1 cellular context compared by ENCODE assay signal in the genomic region with DNA sequence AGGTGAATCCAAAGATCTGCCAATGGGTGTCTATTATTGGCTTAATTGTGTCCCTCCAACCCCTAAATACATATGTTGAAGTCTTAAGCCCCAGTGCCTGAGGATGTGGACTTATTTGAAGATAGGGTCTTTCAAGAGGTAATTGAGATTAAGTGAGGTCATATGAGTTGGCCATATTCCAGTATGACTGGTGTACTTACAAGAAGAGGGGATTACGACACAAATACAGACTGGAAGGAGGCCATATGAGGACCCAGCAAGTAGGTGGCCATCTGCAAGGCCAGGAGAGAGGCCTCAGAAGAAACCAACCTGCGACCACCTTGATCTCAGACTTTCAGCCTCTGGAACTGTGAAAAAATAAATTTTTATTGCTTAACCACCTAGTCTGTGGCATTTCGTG.
A peak's percentile ranks its signal among the peaks of the same experiment; 100 is the strongest.
TF ChIP-seq lines count a peak whose summit lies in the region.

No MANE protein-coding gene starts in this region.

TF ChIP-seq in HEK293, 187 proteins besides CTCF, POLR2A, EP300 and RAD21:
- TF ChIP-seq, protein P1, sequence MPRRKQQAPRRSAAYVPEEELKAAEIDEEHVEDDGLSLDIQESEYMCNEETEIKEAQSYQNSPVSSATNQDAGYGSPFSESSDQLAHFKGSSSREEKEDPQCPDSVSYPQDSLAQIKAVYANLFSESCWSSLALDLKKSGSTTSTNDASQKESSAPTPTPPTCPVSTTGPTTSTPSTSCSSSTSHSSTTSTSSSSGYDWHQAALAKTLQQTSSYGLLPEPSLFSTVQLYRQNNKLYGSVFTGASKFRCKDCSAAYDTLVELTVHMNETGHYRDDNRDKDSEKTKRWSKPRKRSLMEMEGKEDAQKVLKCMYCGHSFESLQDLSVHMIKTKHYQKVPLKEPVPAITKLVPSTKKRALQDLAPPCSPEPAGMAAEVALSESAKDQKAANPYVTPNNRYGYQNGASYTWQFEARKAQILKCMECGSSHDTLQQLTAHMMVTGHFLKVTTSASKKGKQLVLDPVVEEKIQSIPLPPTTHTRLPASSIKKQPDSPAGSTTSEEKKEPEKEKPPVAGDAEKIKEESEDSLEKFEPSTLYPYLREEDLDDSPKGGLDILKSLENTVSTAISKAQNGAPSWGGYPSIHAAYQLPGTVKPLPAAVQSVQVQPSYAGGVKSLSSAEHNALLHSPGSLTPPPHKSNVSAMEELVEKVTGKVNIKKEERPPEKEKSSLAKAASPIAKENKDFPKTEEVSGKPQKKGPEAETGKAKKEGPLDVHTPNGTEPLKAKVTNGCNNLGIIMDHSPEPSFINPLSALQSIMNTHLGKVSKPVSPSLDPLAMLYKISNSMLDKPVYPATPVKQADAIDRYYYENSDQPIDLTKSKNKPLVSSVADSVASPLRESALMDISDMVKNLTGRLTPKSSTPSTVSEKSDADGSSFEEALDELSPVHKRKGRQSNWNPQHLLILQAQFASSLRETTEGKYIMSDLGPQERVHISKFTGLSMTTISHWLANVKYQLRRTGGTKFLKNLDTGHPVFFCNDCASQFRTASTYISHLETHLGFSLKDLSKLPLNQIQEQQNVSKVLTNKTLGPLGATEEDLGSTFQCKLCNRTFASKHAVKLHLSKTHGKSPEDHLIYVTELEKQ (tag by site-specific recombination; IDR thresholded peaks at IDR 0.05; ENCODE audit: borderline replicate concordance) = no peak
- no peak for TF ChIP-seq ZNF311 (tag by site-specific recombination; IDR thresholded peaks at IDR 0.05; ENCODE audit: borderline replicate concordance)
- TF ChIP-seq ZNF335 (tag by site-specific recombination; conservative IDR thresholded peaks at IDR 0.05) = peak; percentile 54
